In the genomic region with DNA sequence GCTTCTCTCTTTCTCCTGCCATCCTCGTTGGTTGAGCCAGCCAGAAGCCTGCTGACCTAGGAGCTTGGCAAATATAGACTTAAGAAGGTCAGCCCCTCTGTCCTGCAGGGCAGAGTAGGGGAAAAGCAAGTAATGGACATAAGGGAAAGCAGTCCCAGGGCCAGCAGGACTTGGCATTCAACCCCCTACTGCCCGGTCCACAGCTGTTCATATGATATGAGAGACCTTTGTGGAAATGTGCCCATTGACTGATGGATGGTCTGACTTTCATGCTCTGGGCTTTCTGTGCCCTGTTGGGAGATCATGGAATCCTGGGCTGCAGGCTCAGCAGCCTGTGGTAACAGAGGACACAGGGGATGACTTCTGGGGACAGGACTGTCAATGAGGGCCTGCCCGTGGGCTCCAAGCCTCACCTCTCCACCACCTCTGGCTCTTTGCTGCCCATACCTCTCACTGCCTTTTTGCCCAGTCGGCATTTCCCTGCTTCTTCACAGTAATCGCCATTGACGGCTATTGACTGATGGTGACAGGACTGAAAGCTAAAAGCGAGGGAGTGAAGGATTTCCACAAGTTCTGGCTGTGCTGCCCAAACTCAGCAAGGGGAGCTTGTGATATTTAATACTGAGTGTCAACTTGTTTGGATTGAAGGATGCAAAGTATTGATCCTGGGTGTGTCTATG, we compare ENCODE assay signal across 24 cellular contexts.
DNase-seq lines count a peak whose midpoint lies in the region; ATAC-seq, FAIRE-seq and TF ChIP-seq lines count a peak whose summit lies in the region.
"Had no signal": no experiment of that assay in that cellular context is flagged by ENCODE, and none has a peak within 500 bp of the region (broad histone marks: within the 10 kb centered on the region; RNA-seq: fewer than 3 reads in every experiment).

No MANE protein-coding gene starts in this region.

- CTCF ChIA-PET in IMR-90 (lab: Yijun Ruan, JAX) = no interaction called here
- CTCF ChIA-PET in H1 (lab: Charles Lee; ENCODE audit: partially characterized antibody) = interaction anchor here (1.1 to 5.9 kb wide), 2 partner anchors 20 to 35 kb away, joined by 3 to 27 read pairs; no protein-coding TSS in a partner anchor

- no peak for TF ChIP-seq EP300 in H1 (IDR thresholded peaks at IDR 0.05; ENCODE audit: borderline replicate concordance in 1 of 2, low read depth in 2 of 2, low read length in 2 of 2)

- DNase-seq in IMR-90 (no peak), H1 (ENCODE audit: low read depth in 1 of 2, low spot score in 2 of 2) (no peak), psoas muscle (no peak), DMS79 (lab: John Stamatoyannopoulos, UW) (no peak)
- DNase-seq in activated effector memory CD4-positive, alpha-beta T cell treated with Interleukin-2 at 50 U/mL for 16 hours = no peak
- DNase-seq: 8988T; ACHN; BE2C; C1 segment of cervical spinal cord; CD4-positive, alpha-beta memory T cell; CD4-positive, CD25-positive, alpha-beta regulatory T cell; CD8-positive, alpha-beta memory T cell; COR-L47; DMS 273 treated with DMSO at 0.1 percent for 48 hours; DMS153; DMS53; DMS79 treated with DMSO at 0.1 percent for 48 hours; GF-D8 had no signal

- H2BK15ac ChIP-seq in IMR-90 (ENCODE audit: low read depth, low read length) (no peak overlapping the region), H1 (ENCODE audit: low read length) (no peak overlapping the region)

- H2AFZ ChIP-seq in IMR-90 (replicated peaks; ENCODE audit: low read length, poor library complexity) = no peak overlapping the region
- no peak overlapping the region for H2AFZ ChIP-seq in H1 (ENCODE audit: low read length)

- BruUV-seq in IMR-90 (replicated peaks; lab: Mats Ljungman, UMichigan) = no TSS peak

- TF ChIP-seq POLR2A in IMR-90 (IDR thresholded peaks at IDR 0.05; ENCODE audit: low read depth, low read length) = no peak
- TF ChIP-seq POLR2A in H1 (IDR thresholded peaks at IDR 0.05; ENCODE audit: control extremely low read depth in 1 of 2, low read depth in 2 of 2, low read length in 2 of 2) = no peak

- H3K36me3 ChIP-seq in IMR-90 (ENCODE audit: control insufficient read depth, insufficient read depth, low read length) (no peaks in the 10 kb centered on the region), H1 (ENCODE audit: control insufficient read depth in 2 of 4, insufficient read depth in 4 of 4, low read length in 3 of 4) (no peaks in the 10 kb centered on the region), psoas muscle (ENCODE audit: insufficient read depth in 1 of 2, low read depth in 1 of 2) (no peaks in the 10 kb centered on the region)
- H3K36me3 ChIP-seq: BE2C, BLaER1 had no signal

- ATAC-seq in IMR-90 (ENCODE audit: low read depth) (no peak), psoas muscle (peak; percentile 57 to 83 (median 76)), HG03432 (IDR thresholded peaks at IDR 0.05; ENCODE audit: unreplicated experiment) (no peak)

- H3K79me1 ChIP-seq in IMR-90 (ENCODE audit: low read depth in 1 of 2, low read length in 2 of 2) (no peaks in the 10 kb centered on the region), H1 (ENCODE audit: low read depth, low read length) (no peaks in the 10 kb centered on the region)

- H3K4ac ChIP-seq in IMR-90 (ENCODE audit: low read depth, low read length) (no peak overlapping the region), H1 (replicated peaks; ENCODE audit: insufficient read length, low read depth, low read length) (no peak overlapping the region)

- H3K9ac ChIP-seq in IMR-90 (ENCODE audit: low read depth, low read length) (no peak overlapping the region), H1 (replicated peaks in 1 of 4; ENCODE audit: extremely low read depth in 1 of 4, low read depth in 3 of 4, low read length in 3 of 4) (no peak overlapping the region)
- H3K9ac ChIP-seq: BLaER1 had no signal

- no CpG with 5 or more reads among the region's 7 CpGs for WGBS in IMR-90 (ENCODE audit: extremely low coverage in 2 of 2, insufficient read length in 1 of 2), 2 experiments
- 88% methylated on average over 7 of the region's 7 CpGs; no CpG with 5 or more reads in 1 of the 2 experiments for WGBS in H1 (ENCODE audit: extremely low coverage in 1 of 2, insufficient coverage in 1 of 2, insufficient read length in 1 of 2, insufficient replicate concordance in 2 of 2, low coverage in 1 of 2, low lambda C conversion rate in 2 of 2, missing lambda C conversion rate in 1 of 2), 2 experiments
- WGBS in psoas muscle, 3 donors = 48 to 56% (median 48%) methylated on average over 7 of the region's 7 CpGs

- H3K23me2 ChIP-seq in H1 (ENCODE audit: low read depth, low read length) = no peaks in the 10 kb centered on the region

- H2AK9ac ChIP-seq in IMR-90 (replicated peaks; ENCODE audit: low read depth, low read length, poor library complexity) = no peak overlapping the region

- no peak for FAIRE-seq in H1 (lab: Jason Lieb, UNC)
- FAIRE-seq: A204.1, G401.6, GM12891, GM19239 had no signal

- H2BK20ac ChIP-seq in IMR-90 (ENCODE audit: low read depth, low read length) (no peak overlapping the region), H1 (ENCODE audit: low read length) (no peak overlapping the region)

- TF ChIP-seq CTCF in IMR-90 (conservative IDR thresholded peaks at IDR 0.05; ENCODE audit: low read depth, low read length) (no peak), H1 (IDR thresholded peaks at IDR 0.05; ENCODE audit: control extremely low read depth in 1 of 3, insufficient read depth in 1 of 3, low read depth in 1 of 3, low read length in 3 of 3) (no peak), psoas muscle (IDR thresholded peaks at IDR 0.05) (no peak)

- no peak overlapping the region for H3K14ac ChIP-seq in IMR-90 (replicated peaks; ENCODE audit: low read depth, low read length)
- no peak overlapping the region for H3K14ac ChIP-seq in H1 (ENCODE audit: insufficient read length)

- no peaks in the 10 kb centered on the region for H3K4me1 ChIP-seq in IMR-90 (ENCODE audit: control insufficient read depth, insufficient read depth, low read length)
- no peaks in the 10 kb centered on the region for H3K4me1 ChIP-seq in H1 (replicated peaks in 1 of 4; ENCODE audit: control insufficient read depth in 3 of 4, insufficient read depth in 4 of 4, low read length in 3 of 4)
- no peaks in the 10 kb centered on the region for H3K4me1 ChIP-seq in psoas muscle
- H3K4me1 ChIP-seq: BE2C, BLaER1 had no signal

- H3K4me2 ChIP-seq in IMR-90 (ENCODE audit: low read depth, low read length) (no peak overlapping the region), H1 (ENCODE audit: insufficient read depth in 1 of 2, low read depth in 2 of 2, low read length in 2 of 2) (no peak overlapping the region)
- H3K4me2 ChIP-seq: BLaER1 had no signal

- H3K9me3 ChIP-seq in IMR-90 (ENCODE audit: control insufficient read depth, insufficient read depth, low read length) (no peaks in the 10 kb centered on the region), H1 (ENCODE audit: insufficient read depth in 2 of 2, low read depth in 1 of 2, low read length in 1 of 2) (no peaks in the 10 kb centered on the region), psoas muscle (no peaks in the 10 kb centered on the region)
- H3K9me3 ChIP-seq: BE2C, BLaER1 had no signal

- POLR2A ChIA-PET in IMR-90 (lab: Charles Lee; ENCODE audit: unreplicated experiment) = no interaction called here
- POLR2A ChIA-PET in H1 (lab: Charles Lee; ENCODE audit: partially characterized antibody) = no interaction called here

- H4K5ac ChIP-seq in IMR-90 (ENCODE audit: low read depth, low read length) = no peak overlapping the region
- no peak overlapping the region for H4K5ac ChIP-seq in H1 (ENCODE audit: insufficient read length, low read depth, low read length)

- no peak overlapping the region for H4K91ac ChIP-seq in IMR-90 (ENCODE audit: insufficient read depth, low read depth, low read length)
- H4K91ac ChIP-seq in H1 (replicated peaks; ENCODE audit: insufficient read length, low read length) = no peak overlapping the region

- H3K9me1 ChIP-seq in IMR-90 (ENCODE audit: insufficient read depth, low read length) = no peaks in the 10 kb centered on the region

- intact Hi-C loops in IMR-90 (cut with micrococcal nuclease) = no loop called here
- intact Hi-C loops in psoas muscle (cut with DNase I) = no loop called here

- H2AK5ac ChIP-seq in IMR-90 (ENCODE audit: low read depth, low read length) (no peak overlapping the region), H1 (ENCODE audit: low read depth, low read length) (no peak overlapping the region)

- H2BK120ac ChIP-seq in IMR-90 (ENCODE audit: low read depth, low read length) (no peak overlapping the region), H1 (replicated peaks; ENCODE audit: low read depth, low read length) (no peak overlapping the region)

- H4K8ac ChIP-seq in IMR-90 (ENCODE audit: low read depth in 2 of 2, low read length in 2 of 2) (no peak overlapping the region), H1 (ENCODE audit: extremely low read depth, insufficient read depth, low read length) (peak overlapping the region; percentile 41; the same call in 1 of the 2 replicates)

- H2BK12ac ChIP-seq in H1 (ENCODE audit: low read depth, low read length) = no peak overlapping the region

- H3K79me2 ChIP-seq in H1 (ENCODE audit: control insufficient read depth in 1 of 2, insufficient read depth in 2 of 2, low read length in 2 of 2) = no peaks in the 10 kb centered on the region

- dilution Hi-C loops in IMR-90 (cut with HindIII; ENCODE audit: low sequenced_read_pairs, unreplicated experiment) = no loop called here

- H3K27ac ChIP-seq in IMR-90 (ENCODE audit: insufficient read depth, low read length) (no peak overlapping the region), H1 (ENCODE audit: low read depth, low read length) (no peak overlapping the region), psoas muscle (no peak overlapping the region)
- H3K27ac ChIP-seq: BLaER1 had no signal

- H3K56ac ChIP-seq in IMR-90 (ENCODE audit: extremely low read depth, insufficient read depth, low read length) (no peak overlapping the region), H1 (replicated peaks; ENCODE audit: insufficient read length, low read depth, low read length) (no peak overlapping the region)

- in situ Hi-C loops in IMR-90 (cut with MboI; ENCODE audit: low sequenced_read_pairs) = no loop called here

- no peaks in the 10 kb centered on the region for H4K20me1 ChIP-seq in IMR-90 (ENCODE audit: insufficient read depth, low read length)
- H4K20me1 ChIP-seq in H1 (replicated peaks in 1 of 2; ENCODE audit: control insufficient read depth in 1 of 2, insufficient read depth in 2 of 2, low read length in 2 of 2) = no peaks in the 10 kb centered on the region
- H4K20me1 ChIP-seq: BLaER1 had no signal

- H3K4me3 ChIP-seq in IMR-90 (ENCODE audit: insufficient read depth, low read depth, low read length) = no peak overlapping the region
- H3K4me3 ChIP-seq in H1 (ENCODE audit: extremely low read depth in 1 of 4, insufficient read depth in 2 of 4, low read depth in 3 of 4, low read length in 4 of 4) = no peak overlapping the region
- no peak overlapping the region for H3K4me3 ChIP-seq in psoas muscle
- H3K4me3 ChIP-seq: BLaER1 had no signal

- H3K18ac ChIP-seq in IMR-90 (ENCODE audit: low read depth, low read length) (no peak overlapping the region), H1 (ENCODE audit: extremely low read depth, low read length) (no peak overlapping the region)

- H3K27me3 ChIP-seq in IMR-90 (ENCODE audit: control insufficient read depth, insufficient read depth, low read length) = no peaks in the 10 kb centered on the region
- H3K27me3 ChIP-seq in H1 (replicated peaks in 1 of 4; ENCODE audit: control insufficient read depth in 3 of 4, extremely low read depth in 1 of 4, insufficient read depth in 3 of 4, low read length in 3 of 4) = no peaks in the 10 kb centered on the region; a peak in 1 of 7 replicates
- H3K27me3 ChIP-seq in psoas muscle (ENCODE audit: insufficient read depth in 3 of 3, low read length in 2 of 3) = no peaks in the 10 kb centered on the region
- H3K27me3 ChIP-seq: BE2C, BLaER1 had no signal

- H2BK5ac ChIP-seq in IMR-90 (ENCODE audit: low read depth, low read length, poor library complexity, severe bottlenecking) (no peak overlapping the region), H1 (ENCODE audit: low read depth, low read length) (no peak overlapping the region)

- TF ChIP-seq RAD21 in IMR-90 (IDR thresholded peaks at IDR 0.05; ENCODE audit: low read length) (no peak), H1 (IDR thresholded peaks at IDR 0.05 in 1 of 2, conservative IDR thresholded peaks at IDR 0.05 in 1 of 2; ENCODE audit: low read depth in 2 of 2, low read length in 2 of 2) (no peak)

- no peak overlapping the region for H3K23ac ChIP-seq in IMR-90 (ENCODE audit: low read depth, low read length)
- no peak overlapping the region for H3K23ac ChIP-seq in H1 (ENCODE audit: insufficient read length)

Comparison
In these comparisons a context has a peak if more than half of its experiments do, and no peak if none do; other contexts are left out.
1. ATAC-seq: peak in psoas muscle (4 of 4); none in IMR-90 (single experiment) and HG03432 (single experiment).